ENCODE assay signal across 8 cellular contexts in genomic region chr17:82031303-82031884, GRCh38. TPM values are rescaled to one million over a fixed set of nuclear protein-coding genes. Genes with fewer than 3 reads are reported as not detected.
DNase-seq lines count a peak whose midpoint lies in the region; ATAC-seq and TF ChIP-seq lines count a peak whose summit lies in the region.

Gene RAC3 (plus strand): TSS chr17:82031678. CDS start chr17:82031762, 84 bp downstream.

- no peak within 1 kb of the TSS for H4K12ac ChIP-seq in trophoblast cell (ENCODE audit: low read depth, low read length)

- H2BK12ac ChIP-seq in trophoblast cell (ENCODE audit: low read length) = no peak within 1 kb of the TSS

- peak within 1 kb of the TSS; percentile 14 for H2BK5ac ChIP-seq in trophoblast cell (ENCODE audit: low read depth, low read length, poor library complexity)

- TF ChIP-seq CTCF in DND-41 (IDR thresholded peaks at IDR 0.05; ENCODE audit: borderline replicate concordance, extremely low read depth, low read length, poor library complexity, severe bottlenecking) (no peak), VCaP (conservative IDR thresholded peaks at IDR 0.05) (no peak), foreskin fibroblast (IDR thresholded peaks at IDR 0.05; ENCODE audit: low read depth, low read length) (no peak)

- H3K18ac ChIP-seq in trophoblast cell (ENCODE audit: low read length) = peak within 1 kb of the TSS; percentile 36

- peak within 1 kb of the TSS; percentile 72 for H3K9ac ChIP-seq in DND-41 (ENCODE audit: low read depth, low read length)
- peak within 1 kb of the TSS; percentile 30 for H3K9ac ChIP-seq in HUES48 (ENCODE audit: low read depth, low read length)
- peak within 1 kb of the TSS; percentile 17 for H3K9ac ChIP-seq in trophoblast cell (ENCODE audit: low read length)

- H4K8ac ChIP-seq in trophoblast cell (ENCODE audit: low read depth, low read length) = peak within 1 kb of the TSS; percentile 20

- WGBS in trophoblast cell (ENCODE audit: extremely low coverage, insufficient coverage, insufficient read length) = no CpG with 5 or more reads among the region's 96 CpGs

- H3K79me2 ChIP-seq in DND-41 (ENCODE audit: insufficient read depth, low read length) = peaks cover 14% of the 10 kb centered on the region
- no peaks in the 10 kb centered on the region for H3K79me2 ChIP-seq in trophoblast cell (ENCODE audit: control insufficient read depth, insufficient read depth, low read length, poor library complexity)

- ATAC-seq in DND-41 (ENCODE audit: insufficient read depth, low read depth) (peak; percentile 32), HG02642 (IDR thresholded peaks at IDR 0.05; ENCODE audit: poor library complexity, unreplicated experiment) (no peak), GM21526 (IDR thresholded peaks at IDR 0.05; ENCODE audit: low FRiP score, unreplicated experiment) (no peak), GM19328 (IDR thresholded peaks at IDR 0.05; ENCODE audit: unreplicated experiment) (no peak)

- H3K4ac ChIP-seq in trophoblast cell (ENCODE audit: low read depth, low read length) = no peak within 1 kb of the TSS

- peak within 1 kb of the TSS; percentile 60 for H4K91ac ChIP-seq in trophoblast cell (ENCODE audit: low read depth, low read length)

- H3K27ac ChIP-seq in DND-41 (ENCODE audit: low read length) = peak within 1 kb of the TSS; percentile 81
- H3K27ac ChIP-seq in HUES48 (ENCODE audit: low read depth, low read length) = no peak within 1 kb of the TSS
- peak within 1 kb of the TSS; percentile 98 for H3K27ac ChIP-seq in VCaP
- H3K27ac ChIP-seq in trophoblast cell (ENCODE audit: low read depth, low read length) = peak within 1 kb of the TSS; percentile 9

- peak within 1 kb of the TSS; percentile 27 for H2BK120ac ChIP-seq in trophoblast cell (ENCODE audit: insufficient read depth, low read length, poor library complexity)

- peaks cover 5% of the 10 kb centered on the region for H3K79me1 ChIP-seq in trophoblast cell (ENCODE audit: low read length)

- no peak within 1 kb of the TSS for H2AK5ac ChIP-seq in trophoblast cell (ENCODE audit: low read length)

- H3K14ac ChIP-seq in trophoblast cell (ENCODE audit: low read length) = peak within 1 kb of the TSS; percentile 33

- H3K27me3 ChIP-seq in DND-41 (ENCODE audit: insufficient read depth, low read length, poor library complexity) (no peaks in the 10 kb centered on the region), HUES48 (ENCODE audit: control insufficient read depth, insufficient read depth, low read length) (no peaks in the 10 kb centered on the region), trophoblast cell (ENCODE audit: insufficient read depth, low read length) (no peaks in the 10 kb centered on the region)

- H4K20me1 ChIP-seq in DND-41 (ENCODE audit: insufficient read depth, low read length) = peaks cover 35% of the 10 kb centered on the region

- H3K36me3 ChIP-seq in DND-41 (ENCODE audit: insufficient read depth, low read length) (peaks cover 46% of the 10 kb centered on the region), HUES48 (ENCODE audit: control insufficient read depth, insufficient read depth, low read length) (peaks cover 38% of the 10 kb centered on the region), trophoblast cell (ENCODE audit: control insufficient read depth in 1 of 2, insufficient read depth in 2 of 2, low read length in 2 of 2) (peaks cover 8 to 16% of the 10 kb centered on the region in 2 experiments)

- H2AFZ ChIP-seq in DND-41 (ENCODE audit: low read depth, low read length) (peak within 1 kb of the TSS; percentile 78), trophoblast cell (ENCODE audit: insufficient read depth, low read length, poor library complexity) (peak within 1 kb of the TSS; percentile 77)

- DNase-seq in DND-41 (peak; percentile 46), foreskin fibroblast (peak in 1 of 2 donors; percentile 78), trophoblast cell (peak in 1 of 2 donors; percentile 48)

- no peak within 1 kb of the TSS for H3K23ac ChIP-seq in trophoblast cell (ENCODE audit: low read length)

- no peaks in the 10 kb centered on the region for H3K9me3 ChIP-seq in DND-41 (ENCODE audit: insufficient read depth, low read length, severe bottlenecking)
- no peaks in the 10 kb centered on the region for H3K9me3 ChIP-seq in HUES48 (ENCODE audit: control insufficient read depth, insufficient read depth, low read length)
- peaks cover 5% of the 10 kb centered on the region for H3K9me3 ChIP-seq in trophoblast cell (ENCODE audit: insufficient read depth, low read depth, low read length)

- H3K4me1 ChIP-seq in DND-41 (ENCODE audit: insufficient read depth, low read length) (peaks cover 39% of the 10 kb centered on the region), HUES48 (ENCODE audit: control insufficient read depth, insufficient read depth, low read length) (peaks cover 7% of the 10 kb centered on the region; the same call in 1 of the 2 replicates), trophoblast cell (ENCODE audit: control insufficient read depth in 1 of 2, insufficient read depth in 2 of 2, low read length in 2 of 2) (peaks cover under 1 to 8% of the 10 kb centered on the region in 2 experiments)

- H3K4me3 ChIP-seq in DND-41 (ENCODE audit: low read depth in 1 of 2, low read length in 2 of 2) (peak within 1 kb of the TSS; percentile 33 to 76; a peak in 3 of 4 replicates), HUES48 (ENCODE audit: low read depth, low read length) (peak within 1 kb of the TSS; percentile 74), foreskin fibroblast (ENCODE audit: low read depth in 1 of 2, low read length in 2 of 2) (peak within 1 kb of the TSS; percentile 50 to 54), trophoblast cell (ENCODE audit: low read depth, low read length) (peak within 1 kb of the TSS; percentile 68)

- peak within 1 kb of the TSS; percentile 76 for H3K4me2 ChIP-seq in DND-41 (ENCODE audit: insufficient read depth, low read length)
- H3K4me2 ChIP-seq in trophoblast cell (ENCODE audit: low read length) = peak within 1 kb of the TSS; percentile 89

RNA-seq across cellular contexts. Expression of gene RAC3, which starts in this region (rescaled TPM):
- 24.0 and 25.6 TPM in 2 replicates for polyA plus RNA-seq in trophoblast cell (2013)

Comparison
In these comparisons a context has a peak if more than half of its experiments do, and no peak if none do; other contexts are left out.
1. H3K9ac ChIP-seq: peak in every context shown above with its lines; median percentile 72 in DND-41; 30 in HUES48; 17 in trophoblast cell.